Comparison of ENCODE assay signal across 12 cellular contexts in the genomic region with DNA sequence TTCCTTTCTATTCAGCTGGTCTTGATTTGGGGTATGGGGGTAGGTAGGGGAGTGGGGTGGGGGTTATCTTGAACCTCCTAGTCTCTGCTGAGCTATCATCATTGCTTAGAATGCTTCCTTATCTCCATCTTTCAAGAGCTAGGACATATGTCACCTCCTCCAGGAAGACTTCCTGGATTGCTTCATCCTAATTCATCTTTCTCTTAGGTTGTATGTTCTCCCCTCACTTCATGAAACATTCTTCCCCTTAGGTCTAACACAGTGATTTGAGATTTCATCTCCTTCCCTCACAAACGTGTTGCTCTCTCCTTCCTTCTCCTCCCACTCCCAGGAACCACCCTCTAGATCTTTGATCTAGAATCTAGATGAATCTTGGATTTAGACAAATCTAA. TPM values are rescaled to one million over a fixed set of nuclear protein-coding genes. Genes with fewer than 3 reads are reported as not detected.
DNase-seq lines count a peak whose midpoint lies in the region; ATAC-seq, FAIRE-seq and TF ChIP-seq lines count a peak whose summit lies in the region.
"Had no signal": no experiment of that assay in that cellular context is flagged by ENCODE, and none has a peak within 500 bp of the region (broad histone marks: within the 10 kb centered on the region; RNA-seq: fewer than 3 reads in every experiment).

No MANE protein-coding gene starts in this region.

- FAIRE-seq in small intestine (lab: Jason Lieb, UNC), result no peak

- no peak overlapping the region for H3K4ac ChIP-seq in neuronal stem cell (ENCODE audit: low read length)

- no peak for TF ChIP-seq CTCF in RWPE2 (IDR thresholded peaks at IDR 0.05; ENCODE audit: poor library complexity, severe bottlenecking)
- TF ChIP-seq CTCF in type B pancreatic cell (conservative IDR thresholded peaks at IDR 0.05), result no peak

- no peak for DNase-seq in RWPE2 (ENCODE audit: low spot score)
- DNase-seq in epithelial cell of prostate (ENCODE audit: low read depth, low spot score), result no peak
- DNase-seq in neuronal stem cell (ENCODE audit: low spot score), result no peak
- DNase-seq in type B pancreatic cell (ENCODE audit: extremely low spot score, unreplicated experiment), result no peak
- DNase-seq in CD8-positive, alpha-beta memory T cell, result no peak
- DNase-seq in NCI-H2081 (lab: John Stamatoyannopoulos, UW), result no peak
- no peak for DNase-seq in small intestine
- DNase-seq: NCI-H510A; nucleus accumbens; stimulated activated CD4-positive, alpha-beta T cell treated with anti-CD3 and anti-CD28 coated beads, Interleukin-4, amount 100 ng/mL, for 24 hours; stimulated activated naive B cell treated with anti-CD40 and anti-IgM and Interleukin-4, amounts not matched to agents 10 μg/mL and 1 μg/mL and 100 μg/mL, for 72 hours had no signal

- H3K27me3 Mint-ChIP-seq in type B pancreatic cell, result no peaks in the 10 kb centered on the region
- peaks cover 10 to 28% of the 10 kb centered on the region in 2 donors for H3K27me3 Mint-ChIP-seq in CD8-positive, alpha-beta memory T cell
- H3K27me3 Mint-ChIP-seq: stimulated activated naive B cell treated with anti-CD40 and anti-IgM and Interleukin-4, amounts not matched to agents 10 μg/mL and 1 μg/mL and 100 μg/mL, for 72 hours had no signal

- H3K27ac Mint-ChIP-seq in type B pancreatic cell, result peak overlapping the region; percentile 83
- no peak overlapping the region for H3K27ac Mint-ChIP-seq in CD8-positive, alpha-beta memory T cell
- H3K27ac Mint-ChIP-seq: activated naive CD4-positive, alpha-beta T cell treated with anti-CD3 and anti-CD28 coated beads, Interleukin-2, amount 50 U/mL, for 72 hours; stimulated activated naive B cell treated with anti-CD40 and anti-IgM and Interleukin-4, amounts not matched to agents 10 μg/mL and 1 μg/mL and 100 μg/mL, for 72 hours had no signal

- H3K4me3 ChIP-seq in RWPE2 (ENCODE audit: severe bottlenecking) (no peak overlapping the region), neuronal stem cell (ENCODE audit: low read length in 2 of 2) (no peak overlapping the region), small intestine (ENCODE audit: low read depth in 1 of 2, low read length in 2 of 2) (no peak overlapping the region)
- no peak overlapping the region for H3K4me3 ChIP-seq in CD8-positive, alpha-beta memory T cell (ENCODE audit: low read length)

- H3K27me3 ChIP-seq in RWPE2 (ENCODE audit: insufficient read depth, poor library complexity, severe bottlenecking) (no peaks in the 10 kb centered on the region), neuronal stem cell (ENCODE audit: control insufficient read depth in 3 of 3, insufficient read depth in 3 of 3, low read depth in 1 of 3, low read length in 3 of 3) (peaks cover 0 to 26% (median 0%) of the 10 kb centered on the region in 3 experiments), small intestine (ENCODE audit: control insufficient read depth in 2 of 2, insufficient read depth in 2 of 2, low read length in 2 of 2) (no peaks in the 10 kb centered on the region)
- no peaks in the 10 kb centered on the region for H3K27me3 ChIP-seq in CD8-positive, alpha-beta memory T cell (ENCODE audit: insufficient read depth, low read length, poor library complexity, severe bottlenecking)

- no peaks in the 10 kb centered on the region for H3K9me3 Mint-ChIP-seq in type B pancreatic cell
- peaks cover 0 to 2% (median 0%) of the 10 kb centered on the region in 5 donors for H3K9me3 Mint-ChIP-seq in CD8-positive, alpha-beta memory T cell
- H3K9me3 Mint-ChIP-seq: activated naive CD4-positive, alpha-beta T cell treated with anti-CD3 and anti-CD28 coated beads, Interleukin-2, amount 50 U/mL, for 72 hours; stimulated activated naive B cell treated with anti-CD40 and anti-IgM and Interleukin-4, amounts not matched to agents 10 μg/mL and 1 μg/mL and 100 μg/mL, for 72 hours had no signal

- no peak for ATAC-seq in RWPE2 (ENCODE audit: low read depth)
- ATAC-seq: stimulated activated naive B cell treated with anti-CD40 and anti-IgM and Interleukin-4, amounts not matched to agents 10 μg/mL and 1 μg/mL and 100 μg/mL, for 72 hours had no signal

- H2BK15ac ChIP-seq in neuronal stem cell (ENCODE audit: low read length), result no peak overlapping the region

- H4K91ac ChIP-seq in neuronal stem cell (ENCODE audit: low read depth, low read length, poor library complexity), result no peak overlapping the region

- H2BK12ac ChIP-seq in neuronal stem cell (ENCODE audit: low read length), result no peak overlapping the region

- H3K14ac ChIP-seq in neuronal stem cell (ENCODE audit: low read length), result no peak overlapping the region

- H3K36me3 ChIP-seq in RWPE2 (ENCODE audit: low read depth) (no peaks in the 10 kb centered on the region), neuronal stem cell (replicated peaks in 1 of 2; ENCODE audit: control insufficient read depth in 2 of 2, insufficient read depth in 2 of 2, low read length in 2 of 2) (no peaks in the 10 kb centered on the region), small intestine (ENCODE audit: control insufficient read depth in 2 of 2, insufficient read depth in 2 of 2, low read length in 2 of 2) (no peaks in the 10 kb centered on the region)
- H3K36me3 ChIP-seq in CD8-positive, alpha-beta memory T cell (ENCODE audit: insufficient read depth, low read length), result no peaks in the 10 kb centered on the region

- CTCF ChIA-PET in CD8-positive, alpha-beta memory T cell (lab: Charles Lee), result no interaction called here

- peaks cover 67% of the 10 kb centered on the region for H3K4me1 Mint-ChIP-seq in type B pancreatic cell (ENCODE audit: unreplicated experiment)
- H3K4me1 Mint-ChIP-seq in CD8-positive, alpha-beta memory T cell, result no peaks in the 10 kb centered on the region

- no peak overlapping the region for H2AFZ ChIP-seq in neuronal stem cell (ENCODE audit: low read length)

- POLR2A ChIA-PET in CD8-positive, alpha-beta memory T cell (lab: Charles Lee), result no interaction called here

- no peak overlapping the region for H3K9ac ChIP-seq in neuronal stem cell (ENCODE audit: low read depth, low read length, poor library complexity)

- no peak overlapping the region for H4K8ac ChIP-seq in neuronal stem cell (ENCODE audit: low read depth, low read length)

- no peak overlapping the region for H3K4me2 ChIP-seq in neuronal stem cell (ENCODE audit: insufficient read depth, low read length, poor library complexity, severe bottlenecking)

- H3K27ac ChIP-seq in RWPE2 (ENCODE audit: poor library complexity, severe bottlenecking), result peak overlapping the region; percentile 93
- H3K27ac ChIP-seq in epithelial cell of prostate, result peak overlapping the region; percentile 48
- H3K27ac ChIP-seq in neuronal stem cell (replicated peaks; ENCODE audit: low read length), result peak overlapping the region; percentile 41
- no peak overlapping the region for H3K27ac ChIP-seq in CD8-positive, alpha-beta memory T cell (ENCODE audit: low read depth, low read length)
- H3K27ac ChIP-seq in small intestine (ENCODE audit: low read depth in 1 of 2, low read length in 1 of 2), result peak overlapping the region in 1 of 2 donors; percentile 57

- no peak overlapping the region for H2BK5ac ChIP-seq in neuronal stem cell (ENCODE audit: low read length)

- no peaks in the 10 kb centered on the region for H3K36me3 Mint-ChIP-seq in type B pancreatic cell
- no peaks in the 10 kb centered on the region for H3K36me3 Mint-ChIP-seq in CD8-positive, alpha-beta memory T cell
- H3K36me3 Mint-ChIP-seq: activated naive CD4-positive, alpha-beta T cell treated with anti-CD3 and anti-CD28 coated beads, Interleukin-2, amount 50 U/mL, for 72 hours had no signal

- no CpG with 5 or more reads among the region's 1 CpG for WGBS in neuronal stem cell (ENCODE audit: extremely low coverage in 2 of 2, insufficient read length in 2 of 2, insufficient replicate concordance in 1 of 2), 2 donors
- 26 to 35% (median 26%) methylated on average over 1 of the region's 1 CpG for WGBS in small intestine, 3 donors

- H3K9me3 ChIP-seq in RWPE2 (ENCODE audit: severe bottlenecking) (no peaks in the 10 kb centered on the region), neuronal stem cell (replicated peaks in 1 of 2; ENCODE audit: control insufficient read depth in 2 of 2, insufficient read depth in 1 of 2, low read depth in 1 of 2, low read length in 2 of 2) (no peaks in the 10 kb centered on the region), small intestine (ENCODE audit: control insufficient read depth, low read depth) (no peaks in the 10 kb centered on the region)
- H3K9me3 ChIP-seq in CD8-positive, alpha-beta memory T cell (ENCODE audit: low read length), result no peaks in the 10 kb centered on the region

- no peaks in the 10 kb centered on the region for H3K79me1 ChIP-seq in neuronal stem cell (ENCODE audit: low read depth, low read length)

- H3K4me1 ChIP-seq in RWPE2 (ENCODE audit: insufficient read depth, poor library complexity, severe bottlenecking), result peaks cover 64% of the 10 kb centered on the region
- peaks cover 23 to 37% of the 10 kb centered on the region in 2 donors for H3K4me1 ChIP-seq in neuronal stem cell (ENCODE audit: control insufficient read depth in 2 of 2, insufficient read depth in 1 of 2, low read depth in 1 of 2, low read length in 2 of 2)
- no peaks in the 10 kb centered on the region for H3K4me1 ChIP-seq in CD8-positive, alpha-beta memory T cell (ENCODE audit: insufficient read depth, low read length)
- H3K4me1 ChIP-seq in small intestine (ENCODE audit: control insufficient read depth in 2 of 2, insufficient read depth in 1 of 2, low read depth in 1 of 2, low read length in 1 of 2), result peaks cover 3 to 19% of the 10 kb centered on the region in 2 donors

- no peak overlapping the region for H2BK120ac ChIP-seq in neuronal stem cell (ENCODE audit: low read depth, low read length)

- H2AK5ac ChIP-seq in neuronal stem cell (ENCODE audit: low read depth, low read length), result peak overlapping the region; percentile 36

- H3K4me3 Mint-ChIP-seq in type B pancreatic cell, result no peak overlapping the region
- no peak overlapping the region for H3K4me3 Mint-ChIP-seq in CD8-positive, alpha-beta memory T cell
- H3K4me3 Mint-ChIP-seq: stimulated activated naive B cell treated with anti-CD40 and anti-IgM and Interleukin-4, amounts not matched to agents 10 μg/mL and 1 μg/mL and 100 μg/mL, for 72 hours had no signal

- H3K23ac ChIP-seq in neuronal stem cell (ENCODE audit: low read depth, low read length, poor library complexity), result no peak overlapping the region

- H3K18ac ChIP-seq in neuronal stem cell (ENCODE audit: low read length), result peak overlapping the region; percentile 74

RNA-seq across cellular contexts. Expression of gene SYNPO, which starts 2.4 kb away (rescaled TPM):
- polyA plus RNA-seq in neuronal stem cell (2013, experiment 1 of 2), result 3.8 TPM
- polyA plus RNA-seq in neuronal stem cell (2013, experiment 2 of 2), result 3.2 TPM
- 2.8 and 24.5 TPM in 2 replicates for total RNA-seq in type B pancreatic cell (ENCODE audit: low replicate concordance)
- under 1 TPM in 1 of 2 experiments, not detected in 1; 0.13 TPM for total RNA-seq in CD8-positive, alpha-beta memory T cell
- polyA plus RNA-seq in CD8-positive, alpha-beta memory T cell, result not detected
- 10 to 100 TPM; 23.2 to 34.4 (median 26.2) TPM for polyA plus RNA-seq in small intestine

RNA-seq across cellular contexts. Expression of gene MYOZ3, which starts 23.0 kb away (rescaled TPM):
- polyA plus RNA-seq in neuronal stem cell (2013, experiment 1 of 2), result 0.57 TPM
- polyA plus RNA-seq in neuronal stem cell (2013, experiment 2 of 2), result 0.47 TPM
- 0.17 and 6.1 TPM in 2 replicates for total RNA-seq in type B pancreatic cell (ENCODE audit: low replicate concordance)
- total RNA-seq in CD8-positive, alpha-beta memory T cell, result not detected
- polyA plus RNA-seq in CD8-positive, alpha-beta memory T cell, result not detected
- under 1 TPM; 0.27 to 0.45 (median 0.31) TPM for polyA plus RNA-seq in small intestine
